24 cellular contexts compared by ENCODE assay signal in the genomic region with DNA sequence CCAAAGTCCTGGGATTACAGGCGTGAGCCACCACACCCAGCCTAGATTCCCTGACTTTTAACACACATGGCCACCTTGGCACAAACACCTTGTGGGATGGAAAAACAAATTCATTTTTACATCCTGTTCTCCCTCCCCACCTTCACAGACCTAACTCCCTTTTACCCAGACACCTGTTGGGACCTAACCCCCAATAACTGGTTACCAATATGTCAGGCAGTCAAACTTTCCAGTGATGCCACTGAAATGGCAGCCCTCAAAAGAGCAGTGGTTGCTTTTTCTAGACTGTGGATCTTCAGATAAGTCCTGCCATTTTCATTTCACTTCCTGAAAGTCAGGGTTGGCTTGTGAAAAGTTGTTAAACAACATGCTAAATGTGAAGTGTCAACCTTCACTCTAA. TPM values are rescaled to one million over a fixed set of nuclear protein-coding genes. Genes with fewer than 3 reads are reported as not detected.
DNase-seq lines count a peak whose midpoint lies in the region; ATAC-seq and TF ChIP-seq lines count a peak whose summit lies in the region.
"Had no signal": no experiment of that assay in that cellular context is flagged by ENCODE, and none has a peak within 500 bp of the region (broad histone marks: within the 10 kb centered on the region; RNA-seq: fewer than 3 reads in every experiment).

No MANE protein-coding gene starts in this region.

- H3K4me3 Mint-ChIP-seq in T-helper 1 cell treated with Interleukin-12 subunit alpha and Interleukin-12 subunit beta and Interleukin-4 antibody, amounts not matched to agents 30 μg/mL and 1 μg/mL, for 36 hours, result no peak overlapping the region
- H3K4me3 Mint-ChIP-seq in natural killer cell, result no peak overlapping the region
- H3K4me3 Mint-ChIP-seq in natural killer cell treated with Interleukin-12 subunit alpha and Interleukin-12 subunit beta and Interleukin-15 and Interleukin-18, amount 100 ng/mL, for 72 hours, result no peak overlapping the region
- H3K4me3 Mint-ChIP-seq in activated naive CD8-positive, alpha-beta T cell treated with anti-CD3 and anti-CD28 coated beads for 36 hours, result no peak overlapping the region
- H3K4me3 Mint-ChIP-seq: CD14-positive monocyte had no signal

- H3K36me3 Mint-ChIP-seq in T-helper 1 cell treated with Interleukin-12 subunit alpha and Interleukin-12 subunit beta and Interleukin-4 antibody, amounts not matched to agents 30 μg/mL and 1 μg/mL, for 36 hours (ENCODE audit: low read depth), result peaks cover 29% of the 10 kb centered on the region
- peaks cover 13% of the 10 kb centered on the region for H3K36me3 Mint-ChIP-seq in natural killer cell
- peaks cover 12% of the 10 kb centered on the region for H3K36me3 Mint-ChIP-seq in natural killer cell treated with Interleukin-12 subunit alpha and Interleukin-12 subunit beta and Interleukin-15 and Interleukin-18, amount 100 ng/mL, for 72 hours
- H3K36me3 Mint-ChIP-seq in activated naive CD8-positive, alpha-beta T cell treated with anti-CD3 and anti-CD28 coated beads for 36 hours, result peaks cover 23% of the 10 kb centered on the region

- H3K27ac Mint-ChIP-seq in T-helper 1 cell treated with Interleukin-12 subunit alpha and Interleukin-12 subunit beta and Interleukin-4 antibody, amounts not matched to agents 30 μg/mL and 1 μg/mL, for 36 hours, result peak overlapping the region; percentile 36
- H3K27ac Mint-ChIP-seq in natural killer cell, result peak overlapping the region; percentile 13 to 48
- H3K27ac Mint-ChIP-seq in natural killer cell treated with Interleukin-12 subunit alpha and Interleukin-12 subunit beta and Interleukin-15 and Interleukin-18, amount 100 ng/mL, for 72 hours, result no peak overlapping the region
- peak overlapping the region; percentile 80 for H3K27ac Mint-ChIP-seq in activated naive CD8-positive, alpha-beta T cell treated with anti-CD3 and anti-CD28 coated beads for 36 hours

- no peaks in the 10 kb centered on the region for H3K27me3 Mint-ChIP-seq in T-helper 1 cell treated with Interleukin-12 subunit alpha and Interleukin-12 subunit beta and Interleukin-4 antibody, amounts not matched to agents 30 μg/mL and 1 μg/mL, for 36 hours (ENCODE audit: low read depth)
- no peaks in the 10 kb centered on the region for H3K27me3 Mint-ChIP-seq in natural killer cell (ENCODE audit: low read depth in 2 of 2)
- H3K27me3 Mint-ChIP-seq in natural killer cell treated with Interleukin-12 subunit alpha and Interleukin-12 subunit beta and Interleukin-15 and Interleukin-18, amount 100 ng/mL, for 72 hours, result no peaks in the 10 kb centered on the region
- H3K27me3 Mint-ChIP-seq in activated naive CD8-positive, alpha-beta T cell treated with anti-CD3 and anti-CD28 coated beads for 36 hours, result no peaks in the 10 kb centered on the region

- intact Hi-C loops in natural killer cell (cut with micrococcal nuclease), result no loop called here

- no peak for ATAC-seq in natural killer cell
- ATAC-seq in natural killer cell treated with Interleukin-12 subunit alpha and Interleukin-12 subunit beta and Interleukin-15 and Interleukin-18, amount 100 ng/mL, for 72 hours, result no peak
- ATAC-seq: gastroesophageal sphincter, left cardiac atrium, right cardiac atrium had no signal

- H3K4me1 Mint-ChIP-seq in T-helper 1 cell treated with Interleukin-12 subunit alpha and Interleukin-12 subunit beta and Interleukin-4 antibody, amounts not matched to agents 30 μg/mL and 1 μg/mL, for 36 hours (ENCODE audit: low read depth), result peaks cover 15% of the 10 kb centered on the region
- peaks cover under 1 to 19% of the 10 kb centered on the region in 2 donors for H3K4me1 Mint-ChIP-seq in natural killer cell
- H3K4me1 Mint-ChIP-seq in natural killer cell treated with Interleukin-12 subunit alpha and Interleukin-12 subunit beta and Interleukin-15 and Interleukin-18, amount 100 ng/mL, for 72 hours (ENCODE audit: low read depth in 2 of 2), result peaks cover 6 to 12% of the 10 kb centered on the region in 2 donors
- H3K4me1 Mint-ChIP-seq in activated naive CD8-positive, alpha-beta T cell treated with anti-CD3 and anti-CD28 coated beads for 36 hours, result peaks cover 24% of the 10 kb centered on the region
- H3K4me1 Mint-ChIP-seq: CD14-positive monocyte had no signal

- TF ChIP-seq CTCF in natural killer cell (IDR thresholded peaks at IDR 0.05), result no peak

- DNase-seq in T-helper 1 cell, result no peak
- DNase-seq in natural killer cell, result no peak
- no peak for DNase-seq in natural killer cell treated with Interleukin-12 subunit alpha and Interleukin-12 subunit beta and Interleukin-15 and Interleukin-18, amount 100 ng/mL, for 72 hours (ENCODE audit: low spot score)
- DNase-seq in activated naive CD8-positive, alpha-beta T cell treated with anti-CD3 and anti-CD28 coated beads for 36 hours, result peak; percentile 4
- no peak for DNase-seq in effector CD8-positive, alpha-beta T cell (lab: John Stamatoyannopoulos, UW)
- DNase-seq in cerebellar nuclear complex (lab: John Stamatoyannopoulos, UW), result no peak
- no peak for DNase-seq in SIG-M5 (lab: John Stamatoyannopoulos, UW)
- DNase-seq: activated T-cell treated with anti-CD3 and anti-CD28 coated beads, Interleukin-2, amount 50 U/mL, for 48 hours; Calu3; DMS79 treated with DMSO at 0.1 percent for 48 hours; dorsolateral prefrontal cortex; GF-D8; HCEC 1CT; left cardiac atrium; mammary epithelial cell; NCI-H2029 treated with DMSO at 0.1 percent for 48 hours; NCI-H345; posterior cingulate gyrus; right cardiac atrium; stimulated activated CD4-positive, alpha-beta T cell treated with anti-CD3 and anti-CD28 coated beads, Interleukin-2, amount 100 ng/mL, for 24 hours; testis had no signal

- H3K9me3 Mint-ChIP-seq in T-helper 1 cell treated with Interleukin-12 subunit alpha and Interleukin-12 subunit beta and Interleukin-4 antibody, amounts not matched to agents 30 μg/mL and 1 μg/mL, for 36 hours, result no peaks in the 10 kb centered on the region
- no peaks in the 10 kb centered on the region for H3K9me3 Mint-ChIP-seq in natural killer cell
- H3K9me3 Mint-ChIP-seq in natural killer cell treated with Interleukin-12 subunit alpha and Interleukin-12 subunit beta and Interleukin-15 and Interleukin-18, amount 100 ng/mL, for 72 hours, result no peaks in the 10 kb centered on the region
- H3K9me3 Mint-ChIP-seq in activated naive CD8-positive, alpha-beta T cell treated with anti-CD3 and anti-CD28 coated beads for 36 hours, result no peaks in the 10 kb centered on the region
- H3K9me3 Mint-ChIP-seq: CD14-positive monocyte had no signal

RNA-seq across cellular contexts. Expression of gene SIN3A, which starts 34.9 kb away (rescaled TPM):
- 100 to 1,000 TPM; 135 to 175 (median 137) TPM for total RNA-seq in natural killer cell
- 100 to 1,000 TPM in 1 of 2 donors, 10 to 100 TPM in 1; 93.5 to 103 TPM for total RNA-seq in natural killer cell treated with Interleukin-12 subunit alpha and Interleukin-12 subunit beta and Interleukin-15 and Interleukin-18, amount 100 ng/mL, for 72 hours
- total RNA-seq in activated naive CD8-positive, alpha-beta T cell treated with anti-CD3 and anti-CD28 coated beads for 36 hours, result 10 to 100 TPM; 74.2 to 77.0 TPM

RNA-seq across cellular contexts. Expression of gene MAN2C1, which starts 48.2 kb away (rescaled TPM):
- 100 to 1,000 TPM; 375 to 476 (median 385) TPM for total RNA-seq in natural killer cell
- total RNA-seq in natural killer cell treated with Interleukin-12 subunit alpha and Interleukin-12 subunit beta and Interleukin-15 and Interleukin-18, amount 100 ng/mL, for 72 hours, result 100 to 1,000 TPM; 213 to 295 TPM
- 100 to 1,000 TPM; 123 to 135 TPM for total RNA-seq in activated naive CD8-positive, alpha-beta T cell treated with anti-CD3 and anti-CD28 coated beads for 36 hours

Comparison
In these comparisons a context has a peak if more than half of its experiments do, and no peak if none do; other contexts are left out.
1. H3K27ac Mint-ChIP-seq: peak in T-helper 1 cell treated with Interleukin-12 subunit alpha and Interleukin-12 subunit beta and Interleukin-4 antibody, amounts not matched to agents 30 μg/mL and 1 μg/mL, for 36 hours (single experiment), natural killer cell (2 of 2) and activated naive CD8-positive, alpha-beta T cell treated with anti-CD3 and anti-CD28 coated beads for 36 hours (single experiment); none in natural killer cell treated with Interleukin-12 subunit alpha and Interleukin-12 subunit beta and Interleukin-15 and Interleukin-18, amount 100 ng/mL, for 72 hours (0 of 2).